Comparison of ENCODE assay signal across 23 cellular contexts in genomic region chrX:139862208-139862607, GRCh38.
DNase-seq lines count a peak whose midpoint lies in the region; ATAC-seq, FAIRE-seq and TF ChIP-seq lines count a peak whose summit lies in the region.
"Had no signal": no experiment of that assay in that cellular context is flagged by ENCODE, and none has a peak within 500 bp of the region (broad histone marks: within the 10 kb centered on the region; RNA-seq: fewer than 3 reads in every experiment).

No MANE protein-coding gene starts in this region.

- 71% methylated on average over 5 of the region's 5 CpGs for WGBS in GM12878 (ENCODE audit: insufficient coverage, insufficient replicate concordance, low lambda C conversion rate, missing lambda C conversion rate)

- H4K20me1 ChIP-seq in KMS-11 (ENCODE audit: insufficient read depth) (no peaks in the 10 kb centered on the region), GM12878 (ENCODE audit: control insufficient read depth, insufficient read depth) (no peaks in the 10 kb centered on the region)

- CTCF ChIA-PET in GM12878 (lab: Yijun Ruan, JAX), result interaction anchor here (0.9 to 1.5 kb wide), 5 partner anchors 10 to 52 kb away, joined by 3 to 5 read pairs (median 3); no protein-coding TSS in a partner anchor

- H3K27me3 ChIP-seq in KMS-11 (ENCODE audit: insufficient read depth, low read depth), result no peaks in the 10 kb centered on the region
- H3K27me3 ChIP-seq in GM12878 (replicated peaks in 1 of 2; ENCODE audit: control insufficient read depth in 2 of 2, insufficient read depth in 2 of 2, low read length in 1 of 2), result no peaks in the 10 kb centered on the region

- no peak overlapping the region for H3K4me3 Mint-ChIP-seq in progenitor cell of endocrine pancreas (ENCODE audit: low read depth)
- no peak overlapping the region for H3K4me3 Mint-ChIP-seq in stimulated activated memory B cell treated with anti-CD40 and anti-IgM and Interleukin-4, amounts not matched to agents 10 μg/mL and 1 μg/mL and 100 μg/mL, for 72 hours
- H3K4me3 Mint-ChIP-seq: activated CD8-positive, alpha-beta T cell treated with anti-CD3 and anti-CD28 coated beads for 36 hours had no signal

- RAD21 ChIA-PET in GM12878 (lab: Charles Lee; ENCODE audit: unreplicated experiment), result interaction anchor here (0.8 kb wide), 1 partner anchor 32 kb away, joined by 3 read pairs; no protein-coding TSS in a partner anchor

- H3K79me2 ChIP-seq in KMS-11 (ENCODE audit: insufficient read depth, low read depth) (no peaks in the 10 kb centered on the region), GM12878 (ENCODE audit: control insufficient read depth, insufficient read depth, low read length) (peaks cover 2% of the 10 kb centered on the region)

- no peak for TF ChIP-seq RAD21 in GM12878 (IDR thresholded peaks at IDR 0.05; ENCODE audit: insufficient read depth, low read depth, low read length)

- POLR2A ChIA-PET in GM12878 (lab: Charles Lee), result interaction anchor here (0.7 kb wide), 1 partner anchor 21 kb away, joined by 4 read pairs; no protein-coding TSS in a partner anchor

- H3K4me2 ChIP-seq in KMS-11, result no peak overlapping the region
- no peak overlapping the region for H3K4me2 ChIP-seq in GM12878 (ENCODE audit: control insufficient read depth, insufficient read depth)
- H3K4me2 ChIP-seq: smooth muscle cell had no signal

- peak; percentile 32; the same call in 1 of the 2 replicates for TF ChIP-seq CTCF in KMS-11 (conservative IDR thresholded peaks at IDR 0.05; ENCODE audit: low read depth, low read length)
- TF ChIP-seq CTCF in GM12878 (IDR thresholded peaks at IDR 0.05 in 2 of 3, conservative IDR thresholded peaks at IDR 0.05 in 1 of 3; ENCODE audit: control insufficient read depth in 2 of 3, extremely low read depth in 1 of 3, insufficient read depth in 1 of 3, low read depth in 3 of 3, low read length in 3 of 3), result peak in 2 of 3 experiments; percentile 23 to 30; a peak in 2 of 6 replicates
- peak; percentile 10 for TF ChIP-seq CTCF in progenitor cell of endocrine pancreas (IDR thresholded peaks at IDR 0.05; ENCODE audit: unreplicated experiment)

- H3K9me3 ChIP-seq in GM12878 (replicated peaks; ENCODE audit: control insufficient read depth, insufficient read depth, low read length), result no peaks in the 10 kb centered on the region

- H3K27me3 Mint-ChIP-seq in progenitor cell of endocrine pancreas, result no peaks in the 10 kb centered on the region
- H3K27me3 Mint-ChIP-seq in stimulated activated memory B cell treated with anti-CD40 and anti-IgM and Interleukin-4, amounts not matched to agents 10 μg/mL and 1 μg/mL and 100 μg/mL, for 72 hours, result no peaks in the 10 kb centered on the region
- H3K27me3 Mint-ChIP-seq: activated CD8-positive, alpha-beta T cell treated with anti-CD3 and anti-CD28 coated beads for 36 hours had no signal

- TF ChIP-seq POLR2A in GM12878 (IDR thresholded peaks at IDR 0.05; ENCODE audit: low read depth, low read length), result no peak

- DNase-seq in NCI-H82 (lab: John Stamatoyannopoulos, UW) (peak; percentile 5), NCI-H82 treated with DMSO at 0.1 percent for 48 hours (lab: John Stamatoyannopoulos, UW; ENCODE audit: unreplicated experiment) (no peak), GM12878 (ENCODE audit: low read depth, low spot score) (no peak), progenitor cell of endocrine pancreas (ENCODE audit: low spot score, unreplicated experiment) (no peak), NCI-H226 (no peak), DMS79 (lab: John Stamatoyannopoulos, UW) (no peak)
- DNase-seq: activated CD8-positive, alpha-beta T cell treated with anti-CD3 and anti-CD28 coated beads for 36 hours; activated gamma-delta T cell treated with Interleukin-2 at 50 U/mL for 16 hours; activated T-cell treated with anti-CD3 and anti-CD28 coated beads for 4 hours; cortex of kidney; glutamatergic neuron; MM.1S; NCI-H1436; NCI-H524; nucleus accumbens; retina; stimulated activated CD4-positive, alpha-beta T cell treated with anti-CD3 and anti-CD28 coated beads, Interleukin-2, amount 100 ng/mL, for 48 hours; stimulated activated naive CD4-positive, alpha-beta T cell had no signal

- no peak overlapping the region for H2AFZ ChIP-seq in KMS-11 (ENCODE audit: low read depth)
- no peak overlapping the region for H2AFZ ChIP-seq in GM12878 (ENCODE audit: control insufficient read depth, low read depth, low read length)

- H3K27ac Mint-ChIP-seq in progenitor cell of endocrine pancreas, result no peak overlapping the region
- no peak overlapping the region for H3K27ac Mint-ChIP-seq in stimulated activated memory B cell treated with anti-CD40 and anti-IgM and Interleukin-4, amounts not matched to agents 10 μg/mL and 1 μg/mL and 100 μg/mL, for 72 hours
- H3K27ac Mint-ChIP-seq: activated CD8-positive, alpha-beta T cell treated with anti-CD3 and anti-CD28 coated beads for 36 hours had no signal

- no TSS peak for BruUV-seq in GM12878 (replicated peaks; lab: Mats Ljungman, UMichigan)

- FAIRE-seq in GM12878 (lab: Jason Lieb, UNC), result no peak
- FAIRE-seq: bronchial epithelial cell had no signal

- ATAC-seq in GM12878, result peak; percentile 25; the same call in 1 of the 3 replicates
- ATAC-seq in stimulated activated memory B cell treated with anti-CD40 and anti-IgM and Interleukin-4, amounts not matched to agents 10 μg/mL and 1 μg/mL and 100 μg/mL, for 72 hours, result no peak
- ATAC-seq: activated CD8-positive, alpha-beta T cell treated with anti-CD3 and anti-CD28 coated beads for 36 hours had no signal

- H3K9me3 Mint-ChIP-seq in progenitor cell of endocrine pancreas (ENCODE audit: low read depth), result peaks cover 11% of the 10 kb centered on the region
- no peaks in the 10 kb centered on the region for H3K9me3 Mint-ChIP-seq in stimulated activated memory B cell treated with anti-CD40 and anti-IgM and Interleukin-4, amounts not matched to agents 10 μg/mL and 1 μg/mL and 100 μg/mL, for 72 hours
- H3K9me3 Mint-ChIP-seq: activated CD8-positive, alpha-beta T cell treated with anti-CD3 and anti-CD28 coated beads for 36 hours had no signal

- no peaks in the 10 kb centered on the region for H3K36me3 ChIP-seq in KMS-11 (ENCODE audit: insufficient read depth)
- H3K36me3 ChIP-seq in GM12878 (ENCODE audit: control insufficient read depth in 2 of 2, insufficient read depth in 2 of 2, low read length in 1 of 2), result no peaks in the 10 kb centered on the region; a peak in 1 of 4 replicates

- H3K9ac ChIP-seq in KMS-11, result no peak overlapping the region
- H3K9ac ChIP-seq in GM12878 (ENCODE audit: control insufficient read depth, insufficient read depth, low read length), result no peak overlapping the region

- H3K4me1 Mint-ChIP-seq in progenitor cell of endocrine pancreas (ENCODE audit: low read depth), result no peaks in the 10 kb centered on the region
- H3K4me1 Mint-ChIP-seq in stimulated activated memory B cell treated with anti-CD40 and anti-IgM and Interleukin-4, amounts not matched to agents 10 μg/mL and 1 μg/mL and 100 μg/mL, for 72 hours, result peaks cover 6% of the 10 kb centered on the region

- SMC1A ChIA-PET in GM12878 (lab: Charles Lee; ENCODE audit: uncharacterized antibody, unreplicated experiment), result interaction anchor here (0.9 to 1.4 kb wide), 3 partner anchors 10 to 27 kb away, joined by 3 to 5 read pairs (median 3); no protein-coding TSS in a partner anchor

- peaks cover 7% of the 10 kb centered on the region for H3K36me3 Mint-ChIP-seq in progenitor cell of endocrine pancreas (ENCODE audit: insufficient read depth)
- H3K36me3 Mint-ChIP-seq in stimulated activated memory B cell treated with anti-CD40 and anti-IgM and Interleukin-4, amounts not matched to agents 10 μg/mL and 1 μg/mL and 100 μg/mL, for 72 hours, result no peaks in the 10 kb centered on the region

- intact Hi-C loops in GM12878 (cut with micrococcal nuclease; ENCODE audit: unreplicated experiment), result no loop called here

- H3K4me3 ChIP-seq in KMS-11 (IDR thresholded peaks at IDR 0.05; ENCODE audit: insufficient read depth, low read depth, low read length), result no peak overlapping the region
- no peak overlapping the region for H3K4me3 ChIP-seq in GM12878
- H3K4me3 ChIP-seq: smooth muscle cell had no signal

- TF ChIP-seq EP300 in GM12878 (IDR thresholded peaks at IDR 0.05; ENCODE audit: borderline replicate concordance in 1 of 2, control insufficient read depth in 1 of 2, low read depth in 2 of 2, low read length in 2 of 2), result no peak

- H3K4me1 ChIP-seq in KMS-11 (ENCODE audit: low read depth, poor library complexity, severe bottlenecking) (peaks cover 7% of the 10 kb centered on the region), GM12878 (ENCODE audit: control insufficient read depth, insufficient read depth, low read length) (no peaks in the 10 kb centered on the region)

- H3K27ac ChIP-seq in KMS-11 (no peak overlapping the region), GM12878 (ENCODE audit: control insufficient read depth, insufficient read depth) (no peak overlapping the region)
- H3K27ac ChIP-seq: RWPE1 had no signal

- in situ Hi-C loops in GM12878 (cut with MboI), result no loop called here

TF ChIP-seq in GM12878, 131 proteins besides CTCF, POLR2A, EP300 and RAD21 (continues in another document):
- TF ChIP-seq FOXK2 (IDR thresholded peaks at IDR 0.05) (no peak), KLF5 (IDR thresholded peaks at IDR 0.05; ENCODE audit: partially characterized antibody) (no peak), SMAD5 (IDR thresholded peaks at IDR 0.05; ENCODE audit: low read depth) (no peak), CEBPZ (IDR thresholded peaks at IDR 0.05; ENCODE audit: low read depth, low read length) (no peak), NRF1 (conservative IDR thresholded peaks at IDR 0.05; ENCODE audit: low read depth, low read length) (no peak)
